Comparison of ENCODE assay signal across 2 cellular contexts in genomic region chr18:23540867-23541266, GRCh38.
TF ChIP-seq lines count a peak whose summit lies in the region.

No MANE protein-coding gene starts in this region.

TF ChIP-seq in liver, 16 proteins besides CTCF, POLR2A, EP300 and RAD21:
- TF ChIP-seq, protein P1, sequence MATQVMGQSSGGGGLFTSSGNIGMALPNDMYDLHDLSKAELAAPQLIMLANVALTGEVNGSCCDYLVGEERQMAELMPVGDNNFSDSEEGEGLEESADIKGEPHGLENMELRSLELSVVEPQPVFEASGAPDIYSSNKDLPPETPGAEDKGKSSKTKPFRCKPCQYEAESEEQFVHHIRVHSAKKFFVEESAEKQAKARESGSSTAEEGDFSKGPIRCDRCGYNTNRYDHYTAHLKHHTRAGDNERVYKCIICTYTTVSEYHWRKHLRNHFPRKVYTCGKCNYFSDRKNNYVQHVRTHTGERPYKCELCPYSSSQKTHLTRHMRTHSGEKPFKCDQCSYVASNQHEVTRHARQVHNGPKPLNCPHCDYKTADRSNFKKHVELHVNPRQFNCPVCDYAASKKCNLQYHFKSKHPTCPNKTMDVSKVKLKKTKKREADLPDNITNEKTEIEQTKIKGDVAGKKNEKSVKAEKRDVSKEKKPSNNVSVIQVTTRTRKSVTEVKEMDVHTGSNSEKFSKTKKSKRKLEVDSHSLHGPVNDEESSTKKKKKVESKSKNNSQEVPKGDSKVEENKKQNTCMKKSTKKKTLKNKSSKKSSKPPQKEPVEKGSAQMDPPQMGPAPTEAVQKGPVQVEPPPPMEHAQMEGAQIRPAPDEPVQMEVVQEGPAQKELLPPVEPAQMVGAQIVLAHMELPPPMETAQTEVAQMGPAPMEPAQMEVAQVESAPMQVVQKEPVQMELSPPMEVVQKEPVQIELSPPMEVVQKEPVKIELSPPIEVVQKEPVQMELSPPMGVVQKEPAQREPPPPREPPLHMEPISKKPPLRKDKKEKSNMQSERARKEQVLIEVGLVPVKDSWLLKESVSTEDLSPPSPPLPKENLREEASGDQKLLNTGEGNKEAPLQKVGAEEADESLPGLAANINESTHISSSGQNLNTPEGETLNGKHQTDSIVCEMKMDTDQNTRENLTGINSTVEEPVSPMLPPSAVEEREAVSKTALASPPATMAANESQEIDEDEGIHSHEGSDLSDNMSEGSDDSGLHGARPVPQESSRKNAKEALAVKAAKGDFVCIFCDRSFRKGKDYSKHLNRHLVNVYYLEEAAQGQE (IDR thresholded peaks at IDR 0.05) = peak; percentile 16
- no peak for TF ChIP-seq FOXA1 (IDR thresholded peaks at IDR 0.05)
- no peak for TF ChIP-seq EGR1 (IDR thresholded peaks at IDR 0.05; ENCODE audit: low read depth in 2 of 2)

TF ChIP-seq in HepG2, 621 proteins besides CTCF, POLR2A, EP300 and RAD21:
- TF ChIP-seq TCF12 (IDR thresholded peaks at IDR 0.05) = no peak
- TF ChIP-seq TCF12 (CRISPR knock-in tag; IDR thresholded peaks at IDR 0.05) = no peak
- no peak for TF ChIP-seq ZNF317 (CRISPR knock-in tag; IDR thresholded peaks at IDR 0.05)
- TF ChIP-seq, protein P2, sequence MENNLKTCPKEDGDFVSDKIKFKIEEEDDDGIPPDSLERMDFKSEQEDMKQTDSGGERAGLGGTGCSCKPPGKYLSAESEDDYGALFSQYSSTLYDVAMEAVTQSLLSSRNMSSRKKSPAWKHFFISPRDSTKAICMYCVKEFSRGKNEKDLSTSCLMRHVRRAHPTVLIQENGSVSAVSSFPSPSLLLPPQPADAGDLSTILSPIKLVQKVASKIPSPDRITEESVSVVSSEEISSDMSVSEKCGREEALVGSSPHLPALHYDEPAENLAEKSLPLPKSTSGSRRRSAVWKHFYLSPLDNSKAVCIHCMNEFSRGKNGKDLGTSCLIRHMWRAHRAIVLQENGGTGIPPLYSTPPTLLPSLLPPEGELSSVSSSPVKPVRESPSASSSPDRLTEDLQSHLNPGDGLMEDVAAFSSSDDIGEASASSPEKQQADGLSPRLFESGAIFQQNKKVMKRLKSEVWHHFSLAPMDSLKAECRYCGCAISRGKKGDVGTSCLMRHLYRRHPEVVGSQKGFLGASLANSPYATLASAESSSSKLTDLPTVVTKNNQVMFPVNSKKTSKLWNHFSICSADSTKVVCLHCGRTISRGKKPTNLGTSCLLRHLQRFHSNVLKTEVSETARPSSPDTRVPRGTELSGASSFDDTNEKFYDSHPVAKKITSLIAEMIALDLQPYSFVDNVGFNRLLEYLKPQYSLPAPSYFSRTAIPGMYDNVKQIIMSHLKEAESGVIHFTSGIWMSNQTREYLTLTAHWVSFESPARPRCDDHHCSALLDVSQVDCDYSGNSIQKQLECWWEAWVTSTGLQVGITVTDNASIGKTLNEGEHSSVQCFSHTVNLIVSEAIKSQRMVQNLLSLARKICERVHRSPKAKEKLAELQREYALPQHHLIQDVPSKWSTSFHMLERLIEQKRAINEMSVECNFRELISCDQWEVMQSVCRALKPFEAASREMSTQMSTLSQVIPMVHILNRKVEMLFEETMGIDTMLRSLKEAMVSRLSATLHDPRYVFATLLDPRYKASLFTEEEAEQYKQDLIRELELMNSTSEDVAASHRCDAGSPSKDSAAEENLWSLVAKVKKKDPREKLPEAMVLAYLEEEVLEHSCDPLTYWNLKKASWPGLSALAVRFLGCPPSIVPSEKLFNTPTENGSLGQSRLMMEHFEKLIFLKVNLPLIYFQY (CRISPR knock-in tag; IDR thresholded peaks at IDR 0.05; ENCODE audit: borderline replicate concordance) = no peak
- TF ChIP-seq MEIS2 (CRISPR knock-in tag; IDR thresholded peaks at IDR 0.05) = no peak
